In the genomic region with DNA sequence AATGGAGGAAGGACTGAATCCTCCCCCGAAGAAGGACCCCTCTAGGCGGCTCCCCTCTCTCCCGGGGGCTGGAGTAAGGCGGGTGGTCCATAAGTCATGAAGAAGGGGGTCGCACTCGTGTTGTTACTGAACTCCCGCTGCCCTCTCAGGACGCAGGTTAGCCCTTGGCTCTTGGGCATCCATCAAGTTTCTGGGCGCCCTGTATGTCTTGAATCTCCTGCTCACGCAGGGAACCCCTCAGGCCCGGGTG, we compare ENCODE assay signal across 8 cellular contexts. TPM values are rescaled to one million over a fixed set of nuclear protein-coding genes. Genes with fewer than 3 reads are reported as not detected.
DNase-seq lines count a peak whose midpoint lies in the region; ATAC-seq, FAIRE-seq and TF ChIP-seq lines count a peak whose summit lies in the region.

No MANE protein-coding gene starts in this region.

- DNase-seq in T-helper 17 cell (no peak), fibroblast of lung (ENCODE audit: low read depth in 2 of 2) (no peak), prostate gland (ENCODE audit: low spot score) (no peak), AML-193 (lab: John Stamatoyannopoulos, UW) (no peak), GM19239 (ENCODE audit: insufficient read length, low spot score) (no peak), HT-29 (ENCODE audit: low spot score) (no peak)

- peaks cover 37% of the 10 kb centered on the region for H3K79me2 ChIP-seq in fibroblast of lung (ENCODE audit: control insufficient read depth, insufficient read depth, low read length)

- WGBS in prostate gland: under 1% methylated on average over 11 of the region's 11 CpGs

- peak overlapping the region; percentile 86 for H3K4me2 ChIP-seq in fibroblast of lung (ENCODE audit: extremely low read depth, insufficient read depth, low read length)

- H3K27ac ChIP-seq in fibroblast of lung (ENCODE audit: insufficient read depth, low read length): peak overlapping the region; percentile 97
- H3K27ac ChIP-seq in prostate gland: peak overlapping the region; percentile 99

- H4K20me1 ChIP-seq in fibroblast of lung (ENCODE audit: control insufficient read depth, extremely low read depth, insufficient read depth, low read length): no peaks in the 10 kb centered on the region

- TF ChIP-seq CTCF in fibroblast of lung (conservative IDR thresholded peaks at IDR 0.05 in 1 of 2, IDR thresholded peaks at IDR 0.05 in 1 of 2; ENCODE audit: low read depth in 1 of 2, low read length in 2 of 2) (no peak), prostate gland (IDR thresholded peaks at IDR 0.05) (no peak)

- peaks cover 9% of the 10 kb centered on the region for H3K4me1 ChIP-seq in fibroblast of lung (ENCODE audit: control insufficient read depth, extremely low read depth, insufficient read depth, low read length)
- peaks cover 31% of the 10 kb centered on the region for H3K4me1 ChIP-seq in prostate gland (replicated peaks)

- peak; percentile 1 for ATAC-seq in T-helper 17 cell
- ATAC-seq in GM21515 (IDR thresholded peaks at IDR 0.05; ENCODE audit: unreplicated experiment): no peak

- H3K4me3 ChIP-seq in GM08714 (ENCODE audit: low read length): peak overlapping the region; percentile 93
- peak overlapping the region; percentile 78 to 99 (median 96) for H3K4me3 ChIP-seq in fibroblast of lung (replicated peaks in 1 of 4; ENCODE audit: control extremely low read depth in 1 of 4, insufficient read depth in 1 of 4, low read depth in 3 of 4, low read length in 4 of 4)
- peak overlapping the region; percentile 93 to 99 for H3K4me3 ChIP-seq in prostate gland

- H3K27me3 ChIP-seq in fibroblast of lung (ENCODE audit: control insufficient read depth, insufficient read depth, low read length) (no peaks in the 10 kb centered on the region), prostate gland (replicated peaks; ENCODE audit: insufficient read depth) (no peaks in the 10 kb centered on the region)

- peaks cover 13% of the 10 kb centered on the region for H3K4me1 Mint-ChIP-seq in T-helper 17 cell

- peak overlapping the region; percentile 86 for H3K27ac Mint-ChIP-seq in T-helper 17 cell

- peak overlapping the region; percentile 94 for H3K9ac ChIP-seq in fibroblast of lung (ENCODE audit: insufficient read depth, low read length)

- TF ChIP-seq POLR2A in prostate gland (IDR thresholded peaks at IDR 0.05): no peak

- H3K4me3 Mint-ChIP-seq in T-helper 17 cell: peak overlapping the region; percentile 89

- intact Hi-C loops in prostate gland (cut with DNase I): loop anchor here (10.0 kb wide), 1 partner anchor 60 kb away; no protein-coding TSS in a partner anchor

- no peaks in the 10 kb centered on the region for H3K36me3 Mint-ChIP-seq in T-helper 17 cell (ENCODE audit: low read depth)

- H3K36me3 ChIP-seq in fibroblast of lung (ENCODE audit: control insufficient read depth, insufficient read depth, low read length): peaks cover 21% of the 10 kb centered on the region
- H3K36me3 ChIP-seq in prostate gland: peaks cover 5% of the 10 kb centered on the region in 2 donors

- no peak for FAIRE-seq in GM19239 (lab: Jason Lieb, UNC)

- no peak overlapping the region for H2AFZ ChIP-seq in fibroblast of lung (ENCODE audit: low read length)

- H3K27me3 Mint-ChIP-seq in T-helper 17 cell: no peaks in the 10 kb centered on the region

- H3K9me3 ChIP-seq in T-helper 17 cell (ENCODE audit: control insufficient read depth, low read length, poor library complexity, severe bottlenecking): no peaks in the 10 kb centered on the region
- no peaks in the 10 kb centered on the region for H3K9me3 ChIP-seq in fibroblast of lung (ENCODE audit: control insufficient read depth, insufficient read depth, low read depth, low read length)
- no peaks in the 10 kb centered on the region for H3K9me3 ChIP-seq in prostate gland

RNA-seq across cellular contexts. Expression of gene TRAF4, which starts 0.9 kb away (rescaled TPM):
- total RNA-seq in T-helper 17 cell: 100 to 1,000 TPM; 326 to 362 TPM
- 28.7 and 32.6 TPM in 2 replicates for total RNA-seq in fibroblast of lung
- polyA plus RNA-seq in fibroblast of lung: 17.5 and 20.8 TPM in 2 replicates
- polyA plus RNA-seq in fibroblast of lung (2012): 19.6 and 23.8 TPM in 2 replicates
- polyA minus RNA-seq in fibroblast of lung (ENCODE audit: low replicate concordance): 87.6 and 99.6 TPM in 2 replicates
- total RNA-seq in prostate gland: 10 to 100 TPM; 43.1 to 59.8 TPM
- 295 and 307 TPM in 2 replicates for total RNA-seq in HT-29 (2014; rRNA removed; shearing (Covaris generic))

RNA-seq across cellular contexts. Expression of gene NEK8, which starts 16.1 kb away (rescaled TPM):
- total RNA-seq in T-helper 17 cell (1 to 10 TPM; 5.8 to 8.8 TPM), fibroblast of lung (2.8 TPM in 2 replicates), prostate gland (10 to 100 TPM in 1 of 2 donors, 1 to 10 TPM in 1; 5.1 to 13.2 TPM)
- polyA plus RNA-seq in fibroblast of lung: 3.0 and 3.8 TPM in 2 replicates
- polyA plus RNA-seq in fibroblast of lung (2012): 2.0 and 2.2 TPM in 2 replicates
- polyA minus RNA-seq in fibroblast of lung (ENCODE audit: low replicate concordance): 3.4 and 8.3 TPM in 2 replicates
- 13.9 and 15.0 TPM in 2 replicates for total RNA-seq in HT-29 (2014; rRNA removed; shearing (Covaris generic))

RNA-seq across cellular contexts. Expression of gene TLCD1, which starts 18.7 kb away (rescaled TPM):
- 1 to 10 TPM; 1.1 to 1.4 TPM for total RNA-seq in T-helper 17 cell
- total RNA-seq in fibroblast of lung: 4.1 and 6.6 TPM in 2 replicates
- 10.8 and 11.5 TPM in 2 replicates for polyA plus RNA-seq in fibroblast of lung
- polyA plus RNA-seq in fibroblast of lung (2012): 9.7 and 11.9 TPM in 2 replicates
- polyA minus RNA-seq in fibroblast of lung (ENCODE audit: low replicate concordance): 19.7 and 27.4 TPM in 2 replicates
- 10 to 100 TPM in 1 of 2 donors, 1 to 10 TPM in 1; 5.3 to 19.6 TPM for total RNA-seq in prostate gland
- total RNA-seq in HT-29 (2014; rRNA removed; shearing (Covaris generic)): 30.6 and 44.6 TPM in 2 replicates

RNA-seq across cellular contexts. Expression of gene RPL23A, which starts 24.9 kb away (rescaled TPM):
- total RNA-seq in T-helper 17 cell (1,000 to 10,000 TPM; 2,757 to 2,860 TPM), fibroblast of lung (519 and 881 TPM in 2 replicates), prostate gland (100 to 1,000 TPM; 417 to 657 TPM)
- 1,041 and 1,196 TPM in 2 replicates for polyA plus RNA-seq in fibroblast of lung
- polyA plus RNA-seq in fibroblast of lung (2012): 1,359 and 1,543 TPM in 2 replicates
- polyA minus RNA-seq in fibroblast of lung (ENCODE audit: low replicate concordance): 77.8 and 117 TPM in 2 replicates
- total RNA-seq in HT-29 (2014; rRNA removed; shearing (Covaris generic)): 601 and 602 TPM in 2 replicates

RNA-seq across cellular contexts. Expression of gene RAB34, which starts 27.1 kb away (rescaled TPM):
- total RNA-seq in T-helper 17 cell (10 to 100 TPM in 1 of 2 donors, 1 to 10 TPM in 1; 8.3 to 24.3 TPM), fibroblast of lung (159 and 174 TPM in 2 replicates), prostate gland (100 to 1,000 TPM; 165 to 181 TPM)
- 287 and 338 TPM in 2 replicates for polyA plus RNA-seq in fibroblast of lung
- polyA plus RNA-seq in fibroblast of lung (2012): 210 and 269 TPM in 2 replicates
- 474 and 535 TPM in 2 replicates for polyA minus RNA-seq in fibroblast of lung (ENCODE audit: low replicate concordance)
- 0.97 TPM in 1 of 2 replicates, not detected in the other for total RNA-seq in HT-29 (2014; rRNA removed; shearing (Covaris generic))
